Comparison of ENCODE assay signal across 1 cellular context in genomic region chr5:32501623-32502022, GRCh38.
TF ChIP-seq lines count a peak whose summit lies in the region.

No MANE protein-coding gene starts in this region.

TF ChIP-seq in H1, 55 proteins besides CTCF, POLR2A, EP300 and RAD21:
- TF ChIP-seq TBP (IDR thresholded peaks at IDR 0.05; ENCODE audit: low read depth, low read length) = no peak
- TF ChIP-seq E2F6 (IDR thresholded peaks at IDR 0.05) = 0 out of 2 replicates have a peak, but pooled peaks have one; percentile 4
